In the genomic region with DNA sequence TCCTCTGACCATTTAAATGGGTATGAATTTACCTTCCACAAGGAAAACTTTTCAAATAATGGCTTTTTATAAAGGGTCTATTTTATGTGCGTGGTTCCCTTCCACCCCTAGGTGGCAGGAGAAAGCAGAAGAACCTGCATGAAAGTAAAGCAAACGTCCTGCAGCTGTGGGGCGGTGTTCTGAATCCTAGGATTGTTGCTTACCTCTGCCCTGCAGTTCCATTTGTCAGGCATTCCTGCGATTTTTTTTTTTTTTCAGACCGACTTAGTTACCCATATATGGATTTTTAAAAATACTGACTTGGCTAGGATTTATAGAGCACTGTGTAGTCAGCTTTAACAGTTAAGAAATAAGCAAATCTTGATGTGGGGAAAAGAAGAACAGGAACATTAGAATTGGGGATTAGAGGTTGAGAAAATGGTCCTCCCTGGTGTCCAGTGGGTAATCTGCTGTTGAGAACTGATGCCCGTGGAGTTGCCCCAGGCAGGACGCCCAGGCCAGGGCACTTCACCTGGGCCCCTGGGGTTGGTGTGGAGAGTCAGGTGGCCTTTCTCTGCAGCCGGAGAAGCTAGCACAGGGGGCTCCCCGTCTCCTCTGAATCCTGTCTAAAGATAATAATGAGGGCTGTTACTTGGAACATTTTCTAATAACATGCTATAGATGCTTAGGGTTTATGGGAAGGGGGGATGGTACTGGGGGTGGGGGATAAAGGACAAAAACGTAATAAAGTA, we compare ENCODE assay signal across 8 cellular contexts. TPM values are rescaled to one million over a fixed set of nuclear protein-coding genes. Genes with fewer than 3 reads are reported as not detected.
DNase-seq lines count a peak whose midpoint lies in the region; ATAC-seq and TF ChIP-seq lines count a peak whose summit lies in the region.

No MANE protein-coding gene starts in this region.

- H3K4me1 ChIP-seq in HUES6 (ENCODE audit: control insufficient read depth, insufficient read depth, low read length) (peaks cover 49% of the 10 kb centered on the region), ascending aorta (peaks cover 22 to 52% of the 10 kb centered on the region in 2 donors)

- H3K4me3 ChIP-seq in HUES6 (ENCODE audit: low read depth, low read length), result no peak overlapping the region
- peak overlapping the region in 1 of 2 donors; percentile 16 for H3K4me3 ChIP-seq in ascending aorta
- no peak overlapping the region for H3K4me3 ChIP-seq in skeletal muscle cell (ENCODE audit: low read depth, low read length)

- H3K27ac ChIP-seq in HUES6 (ENCODE audit: low read depth, low read length), result no peak overlapping the region
- H3K27ac ChIP-seq in ascending aorta, result peak overlapping the region; percentile 74 to 91

- H3K27ac Mint-ChIP-seq in activated T-cell treated with anti-CD3 and anti-CD28 coated beads, Interleukin-2, amount 50 U/mL, for 24 hours, result no peak overlapping the region

- H3K36me3 ChIP-seq in HUES6 (ENCODE audit: control insufficient read depth, insufficient read depth, low read length), result peaks cover 30% of the 10 kb centered on the region
- H3K36me3 ChIP-seq in ascending aorta, result peaks cover 12% of the 10 kb centered on the region in 2 donors

- no peaks in the 10 kb centered on the region for H3K27me3 Mint-ChIP-seq in activated T-cell treated with anti-CD3 and anti-CD28 coated beads, Interleukin-2, amount 50 U/mL, for 24 hours

- peaks cover 44% of the 10 kb centered on the region for H3K36me3 Mint-ChIP-seq in activated T-cell treated with anti-CD3 and anti-CD28 coated beads, Interleukin-2, amount 50 U/mL, for 24 hours (ENCODE audit: low read depth)

- H3K9me3 ChIP-seq in HUES6 (ENCODE audit: control insufficient read depth, insufficient read depth, low read depth, low read length) (no peaks in the 10 kb centered on the region), ascending aorta (no peaks in the 10 kb centered on the region)

- DNase-seq in activated T-cell treated with anti-CD3 and anti-CD28 coated beads for 1 hour (ENCODE audit: low read depth) (peak; percentile 28), SK-MEL-5 (ENCODE audit: low read depth, low spot score) (peak; percentile 69), ascending aorta (ENCODE audit: low spot score in 2 of 2) (peak in 1 of 2 donors; percentile 90), iPS DF 4.7 (ENCODE audit: extremely low read depth, low spot score) (peak; percentile 36), skeletal muscle cell (ENCODE audit: low read depth) (peak; percentile 50)
- no peak for DNase-seq in activated T-cell treated with anti-CD3 and anti-CD28 coated beads, Interleukin-2, amount 50 U/mL, for 24 hours

- no peak for ATAC-seq in GM21576 (IDR thresholded peaks at IDR 0.05; ENCODE audit: unreplicated experiment)

- H3K27me3 ChIP-seq in HUES6 (ENCODE audit: control insufficient read depth, insufficient read depth, low read length) (no peaks in the 10 kb centered on the region), ascending aorta (no peaks in the 10 kb centered on the region)

- peak; percentile 76 to 91 (median 89) for TF ChIP-seq CTCF in ascending aorta (IDR thresholded peaks at IDR 0.05)

- H3K9me3 Mint-ChIP-seq in activated T-cell treated with anti-CD3 and anti-CD28 coated beads, Interleukin-2, amount 50 U/mL, for 24 hours, result no peaks in the 10 kb centered on the region

- in situ Hi-C loops in SK-MEL-5 (cut with HindIII; ENCODE audit: low pct_unique_long_range_greater_than_20kb, low sequenced_read_pairs), result no loop called here

- no peak overlapping the region for H3K4me3 Mint-ChIP-seq in activated T-cell treated with anti-CD3 and anti-CD28 coated beads, Interleukin-2, amount 50 U/mL, for 24 hours

- peaks cover 82% of the 10 kb centered on the region for H3K4me1 Mint-ChIP-seq in activated T-cell treated with anti-CD3 and anti-CD28 coated beads, Interleukin-2, amount 50 U/mL, for 24 hours (ENCODE audit: low read depth)

- intact Hi-C loops in ascending aorta (cut with DNase I), result loop anchor here (1.0 kb wide), 2 partner anchors 31 to 33 kb away; a partner anchor contains a TSS

- peak overlapping the region; percentile 31 for H3K9ac ChIP-seq in HUES6 (ENCODE audit: low read length)

RNA-seq across cellular contexts. Expression of a gene that starts 30.4 kb away (rescaled TPM):
- not detected in 2 replicates for total RNA-seq in SK-MEL-5 (2014; rRNA removed; shearing (Covaris generic))
- not detected in 2 replicates for polyA plus RNA-seq in SK-MEL-5 (2015; cell fraction: cytosol; rRNA removed)
- polyA plus RNA-seq in SK-MEL-5 (2015; cell fraction: nucleus; rRNA removed), result not detected in 2 replicates
- total RNA-seq in ascending aorta, result 91.7 TPM

RNA-seq across cellular contexts. Expression of a gene that starts 30.8 kb away (rescaled TPM):
- 5.1 TPM in 2 replicates for total RNA-seq in SK-MEL-5 (2014; rRNA removed; shearing (Covaris generic))
- 13.5 and 22.3 TPM in 2 replicates for polyA plus RNA-seq in SK-MEL-5 (2015; cell fraction: cytosol; rRNA removed)
- 9.8 and 16.3 TPM in 2 replicates for polyA plus RNA-seq in SK-MEL-5 (2015; cell fraction: nucleus; rRNA removed)
- 42.6 TPM for total RNA-seq in ascending aorta

RNA-seq across cellular contexts. Expression of a gene that starts 43.3 kb away (rescaled TPM):
- 87.6 and 90.0 TPM in 2 replicates for total RNA-seq in SK-MEL-5 (2014; rRNA removed; shearing (Covaris generic))
- 174 and 175 TPM in 2 replicates for polyA plus RNA-seq in SK-MEL-5 (2015; cell fraction: cytosol; rRNA removed)
- polyA plus RNA-seq in SK-MEL-5 (2015; cell fraction: nucleus; rRNA removed), result 200 and 219 TPM in 2 replicates
- total RNA-seq in ascending aorta, result 207 TPM

RNA-seq across cellular contexts. Expression of a gene that starts 57.3 kb away (rescaled TPM):
- 632 and 653 TPM in 2 replicates for total RNA-seq in SK-MEL-5 (2014; rRNA removed; shearing (Covaris generic))
- polyA plus RNA-seq in SK-MEL-5 (2015; cell fraction: cytosol; rRNA removed), result 451 and 504 TPM in 2 replicates
- 572 and 584 TPM in 2 replicates for polyA plus RNA-seq in SK-MEL-5 (2015; cell fraction: nucleus; rRNA removed)
- total RNA-seq in ascending aorta, result 476 TPM

Comparison
In these comparisons a context has a peak if more than half of its experiments do, and no peak if none do; other contexts are left out.
1. RNA of a gene that starts 30.4 kb away (total RNA-seq): 91.7 TPM in ascending aorta (single experiment); not detected in SK-MEL-5; every median in the first group is over 10 times any median in the second.